ENCODE assay signal across 12 cellular contexts in genomic region chr4:134320048-134320447, GRCh38.
"Had no signal": no experiment of that assay in that cellular context is flagged by ENCODE, and none has a peak within 500 bp of the region (broad histone marks: within the 10 kb centered on the region; RNA-seq: fewer than 3 reads in every experiment).

No MANE protein-coding gene starts in this region.

- H3K4me3 ChIP-seq: breast epithelium, gastrocnemius medialis, left ventricle myocardium inferior, prostate gland, right lobe of liver, tibial artery, vagina had no signal

- H3K36me3 ChIP-seq: breast epithelium, gastrocnemius medialis, left ventricle myocardium inferior, prostate gland, right lobe of liver, tibial artery, vagina had no signal

- H3K9me3 ChIP-seq: breast epithelium, gastrocnemius medialis, prostate gland, right lobe of liver, tibial artery, vagina had no signal

- H3K4me1 ChIP-seq: breast epithelium, gastrocnemius medialis, left ventricle myocardium inferior, prostate gland, right lobe of liver, tibial artery, vagina had no signal

- DNase-seq: activated effector memory CD4-positive, alpha-beta T cell treated with Interleukin-2 at 50 U/mL for 16 hours; activated T-cell treated with anti-CD3 and anti-CD28 coated beads, Interleukin-2, amount 50 U/mL, for 1 hour; amygdala; gastrocnemius medialis; left ventricle myocardium inferior; right lobe of liver; tibial artery had no signal

- ATAC-seq: activated CD4-positive, CD25-positive, alpha-beta regulatory T cell treated with anti-CD3 and anti-CD28 coated beads, Interleukin-2, amount 50 U/mL, for 24 hours; gastrocnemius medialis; right lobe of liver; stimulated activated effector memory CD8-positive, alpha-beta T cell treated with anti-CD3 and anti-CD28 coated beads, Interleukin-12 subunit alpha, Interleukin-12 subunit beta, amount 100 ng/mL, for 72 hours had no signal

- H3K27ac ChIP-seq: breast epithelium, gastrocnemius medialis, left ventricle myocardium inferior, prostate gland, right lobe of liver, tibial artery, vagina had no signal

- H3K27me3 ChIP-seq: breast epithelium, gastrocnemius medialis, right lobe of liver, tibial artery, vagina had no signal
